In the genomic region with DNA sequence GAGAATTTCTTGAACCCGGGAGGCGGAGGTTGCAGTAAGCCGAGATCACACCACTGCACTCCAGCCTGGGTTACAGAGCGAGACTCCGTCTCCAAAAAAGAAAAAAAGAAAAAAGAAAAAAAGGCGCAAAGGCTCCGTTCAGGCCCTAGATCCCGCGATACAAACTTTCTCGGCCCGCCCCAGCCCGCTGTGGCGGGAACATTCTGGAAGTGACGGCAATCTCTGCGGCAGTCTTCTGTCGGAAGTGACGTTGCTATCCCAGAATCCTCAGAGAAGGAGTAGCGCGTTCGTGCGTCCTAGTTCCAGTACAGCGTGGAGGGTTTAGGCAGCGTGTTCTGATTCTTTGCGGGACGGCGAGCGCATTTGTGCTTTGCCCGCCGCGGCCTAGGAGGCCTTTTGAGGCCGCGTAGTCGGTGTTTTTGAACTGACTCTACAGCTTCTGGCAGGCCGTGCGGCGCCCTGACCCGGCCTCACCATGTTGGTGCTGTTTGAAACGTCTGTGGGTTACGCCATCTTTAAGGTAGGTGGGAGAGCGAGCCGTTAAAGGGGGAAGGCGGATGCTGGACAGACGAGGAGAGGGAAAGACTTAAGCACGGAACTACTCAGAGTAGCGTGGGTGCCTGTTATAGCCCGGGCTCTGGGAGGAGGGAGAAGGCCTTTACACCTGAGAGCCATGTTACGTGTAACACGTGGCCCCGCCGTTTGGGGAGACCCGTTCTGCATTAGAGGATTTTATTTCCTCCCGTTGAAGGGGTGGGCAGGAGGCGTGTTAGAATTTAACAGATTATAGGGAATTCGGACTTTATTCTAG, we compare ENCODE assay signal across 1 cellular context.
TF ChIP-seq lines count a peak whose summit lies in the region.

A gene with protein sequence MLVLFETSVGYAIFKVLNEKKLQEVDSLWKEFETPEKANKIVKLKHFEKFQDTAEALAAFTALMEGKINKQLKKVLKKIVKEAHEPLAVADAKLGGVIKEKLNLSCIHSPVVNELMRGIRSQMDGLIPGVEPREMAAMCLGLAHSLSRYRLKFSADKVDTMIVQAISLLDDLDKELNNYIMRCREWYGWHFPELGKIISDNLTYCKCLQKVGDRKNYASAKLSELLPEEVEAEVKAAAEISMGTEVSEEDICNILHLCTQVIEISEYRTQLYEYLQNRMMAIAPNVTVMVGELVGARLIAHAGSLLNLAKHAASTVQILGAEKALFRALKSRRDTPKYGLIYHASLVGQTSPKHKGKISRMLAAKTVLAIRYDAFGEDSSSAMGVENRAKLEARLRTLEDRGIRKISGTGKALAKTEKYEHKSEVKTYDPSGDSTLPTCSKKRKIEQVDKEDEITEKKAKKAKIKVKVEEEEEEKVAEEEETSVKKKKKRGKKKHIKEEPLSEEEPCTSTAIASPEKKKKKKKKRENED (plus strand): TSS at position 297 of the 811 bp plus-strand sequence. CDS start 179 bp downstream, at position 476.

TF ChIP-seq in K562, 482 proteins besides CTCF, POLR2A, EP300 and RAD21 (continued from another document and continues in another):
- TF ChIP-seq, protein P1, sequence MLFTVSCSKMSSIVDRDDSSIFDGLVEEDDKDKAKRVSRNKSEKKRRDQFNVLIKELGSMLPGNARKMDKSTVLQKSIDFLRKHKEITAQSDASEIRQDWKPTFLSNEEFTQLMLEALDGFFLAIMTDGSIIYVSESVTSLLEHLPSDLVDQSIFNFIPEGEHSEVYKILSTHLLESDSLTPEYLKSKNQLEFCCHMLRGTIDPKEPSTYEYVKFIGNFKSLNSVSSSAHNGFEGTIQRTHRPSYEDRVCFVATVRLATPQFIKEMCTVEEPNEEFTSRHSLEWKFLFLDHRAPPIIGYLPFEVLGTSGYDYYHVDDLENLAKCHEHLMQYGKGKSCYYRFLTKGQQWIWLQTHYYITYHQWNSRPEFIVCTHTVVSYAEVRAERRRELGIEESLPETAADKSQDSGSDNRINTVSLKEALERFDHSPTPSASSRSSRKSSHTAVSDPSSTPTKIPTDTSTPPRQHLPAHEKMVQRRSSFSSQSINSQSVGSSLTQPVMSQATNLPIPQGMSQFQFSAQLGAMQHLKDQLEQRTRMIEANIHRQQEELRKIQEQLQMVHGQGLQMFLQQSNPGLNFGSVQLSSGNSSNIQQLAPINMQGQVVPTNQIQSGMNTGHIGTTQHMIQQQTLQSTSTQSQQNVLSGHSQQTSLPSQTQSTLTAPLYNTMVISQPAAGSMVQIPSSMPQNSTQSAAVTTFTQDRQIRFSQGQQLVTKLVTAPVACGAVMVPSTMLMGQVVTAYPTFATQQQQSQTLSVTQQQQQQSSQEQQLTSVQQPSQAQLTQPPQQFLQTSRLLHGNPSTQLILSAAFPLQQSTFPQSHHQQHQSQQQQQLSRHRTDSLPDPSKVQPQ (CRISPR knock-in tag; IDR thresholded peaks at IDR 0.05; ENCODE audit: borderline replicate concordance): no peak
- TF ChIP-seq FOXP1 (CRISPR knock-in tag; IDR thresholded peaks at IDR 0.05) (peak; percentile 70; the same call in 1 of the 2 replicates), ILK (tag; IDR thresholded peaks at IDR 0.05; ENCODE audit: borderline replicate concordance, low read depth) (no peak), RUNX1 (IDR thresholded peaks at IDR 0.05; ENCODE audit: low read depth) (0 out of 2 replicates have a peak, but pooled peaks have one; percentile 39), GATA2 (CRISPR knock-in tag; IDR thresholded peaks at IDR 0.05) (0 out of 2 replicates have a peak, but pooled peaks have one; percentile 21), GTF2E2 (tag; IDR thresholded peaks at IDR 0.05) (peak; percentile 46; the same call in 1 of the 2 replicates), GABPB2 (CRISPR knock-in tag; conservative IDR thresholded peaks at IDR 0.05) (no peak), THRAP3 (IDR thresholded peaks at IDR 0.05; ENCODE audit: borderline replicate concordance) (no peak), SMAD2 (IDR thresholded peaks at IDR 0.05; ENCODE audit: low read depth, low read length) (no peak), GTF2B (IDR thresholded peaks at IDR 0.05; ENCODE audit: extremely low read depth, insufficient read length) (peak; percentile 79), ZNF224 (CRISPR knock-in tag; IDR thresholded peaks at IDR 0.05) (no peak), XRCC5 (IDR thresholded peaks at IDR 0.05; ENCODE audit: low read depth, low read length) (0 out of 2 replicates have a peak, but pooled peaks have one; percentile 22), ZNF232 (CRISPR knock-in tag; IDR thresholded peaks at IDR 0.05) (peak; percentile 75; the same call in 1 of the 2 replicates), HCFC1 (IDR thresholded peaks at IDR 0.05; ENCODE audit: low read depth, low read length) (peak; percentile 64), HDAC2 (IDR thresholded peaks at IDR 0.05) (peak; percentile 79), RFX1 (IDR thresholded peaks at IDR 0.05) (no peak), CEBPG (CRISPR knock-in tag; IDR thresholded peaks at IDR 0.05) (peak; percentile 49; the same call in 1 of the 2 replicates), CEBPG (tag; conservative IDR thresholded peaks at IDR 0.05 in 1 of 2, IDR thresholded peaks at IDR 0.05 in 1 of 2) (peak in 1 of 2 experiments; percentile 65; a peak in 2 of 4 replicates), CBX1 (IDR thresholded peaks at IDR 0.05; ENCODE audit: low read depth) (no peak; the same call in 1 of the 2 replicates), SMARCC2 (IDR thresholded peaks at IDR 0.05; ENCODE audit: low read depth) (no peak), ESRRA (IDR thresholded peaks at IDR 0.05; ENCODE audit: borderline replicate concordance, low read depth) (no peak), BRF2 (IDR thresholded peaks at IDR 0.05; ENCODE audit: borderline replicate concordance, insufficient read depth, insufficient read length) (no peak), CBX5 (IDR thresholded peaks at IDR 0.05; ENCODE audit: borderline replicate concordance, low read depth) (no peak), ZBTB12 (CRISPR knock-in tag; IDR thresholded peaks at IDR 0.05) (peak; percentile 83)
- TF ChIP-seq, protein P2, sequence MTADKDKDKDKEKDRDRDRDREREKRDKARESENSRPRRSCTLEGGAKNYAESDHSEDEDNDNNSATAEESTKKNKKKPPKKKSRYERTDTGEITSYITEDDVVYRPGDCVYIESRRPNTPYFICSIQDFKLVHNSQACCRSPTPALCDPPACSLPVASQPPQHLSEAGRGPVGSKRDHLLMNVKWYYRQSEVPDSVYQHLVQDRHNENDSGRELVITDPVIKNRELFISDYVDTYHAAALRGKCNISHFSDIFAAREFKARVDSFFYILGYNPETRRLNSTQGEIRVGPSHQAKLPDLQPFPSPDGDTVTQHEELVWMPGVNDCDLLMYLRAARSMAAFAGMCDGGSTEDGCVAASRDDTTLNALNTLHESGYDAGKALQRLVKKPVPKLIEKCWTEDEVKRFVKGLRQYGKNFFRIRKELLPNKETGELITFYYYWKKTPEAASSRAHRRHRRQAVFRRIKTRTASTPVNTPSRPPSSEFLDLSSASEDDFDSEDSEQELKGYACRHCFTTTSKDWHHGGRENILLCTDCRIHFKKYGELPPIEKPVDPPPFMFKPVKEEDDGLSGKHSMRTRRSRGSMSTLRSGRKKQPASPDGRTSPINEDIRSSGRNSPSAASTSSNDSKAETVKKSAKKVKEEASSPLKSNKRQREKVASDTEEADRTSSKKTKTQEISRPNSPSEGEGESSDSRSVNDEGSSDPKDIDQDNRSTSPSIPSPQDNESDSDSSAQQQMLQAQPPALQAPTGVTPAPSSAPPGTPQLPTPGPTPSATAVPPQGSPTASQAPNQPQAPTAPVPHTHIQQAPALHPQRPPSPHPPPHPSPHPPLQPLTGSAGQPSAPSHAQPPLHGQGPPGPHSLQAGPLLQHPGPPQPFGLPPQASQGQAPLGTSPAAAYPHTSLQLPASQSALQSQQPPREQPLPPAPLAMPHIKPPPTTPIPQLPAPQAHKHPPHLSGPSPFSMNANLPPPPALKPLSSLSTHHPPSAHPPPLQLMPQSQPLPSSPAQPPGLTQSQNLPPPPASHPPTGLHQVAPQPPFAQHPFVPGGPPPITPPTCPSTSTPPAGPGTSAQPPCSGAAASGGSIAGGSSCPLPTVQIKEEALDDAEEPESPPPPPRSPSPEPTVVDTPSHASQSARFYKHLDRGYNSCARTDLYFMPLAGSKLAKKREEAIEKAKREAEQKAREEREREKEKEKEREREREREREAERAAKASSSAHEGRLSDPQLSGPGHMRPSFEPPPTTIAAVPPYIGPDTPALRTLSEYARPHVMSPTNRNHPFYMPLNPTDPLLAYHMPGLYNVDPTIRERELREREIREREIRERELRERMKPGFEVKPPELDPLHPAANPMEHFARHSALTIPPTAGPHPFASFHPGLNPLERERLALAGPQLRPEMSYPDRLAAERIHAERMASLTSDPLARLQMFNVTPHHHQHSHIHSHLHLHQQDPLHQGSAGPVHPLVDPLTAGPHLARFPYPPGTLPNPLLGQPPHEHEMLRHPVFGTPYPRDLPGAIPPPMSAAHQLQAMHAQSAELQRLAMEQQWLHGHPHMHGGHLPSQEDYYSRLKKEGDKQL (CRISPR knock-in tag; IDR thresholded peaks at IDR 0.05; ENCODE audit: borderline replicate concordance): no peak
- TF ChIP-seq, protein P3, sequence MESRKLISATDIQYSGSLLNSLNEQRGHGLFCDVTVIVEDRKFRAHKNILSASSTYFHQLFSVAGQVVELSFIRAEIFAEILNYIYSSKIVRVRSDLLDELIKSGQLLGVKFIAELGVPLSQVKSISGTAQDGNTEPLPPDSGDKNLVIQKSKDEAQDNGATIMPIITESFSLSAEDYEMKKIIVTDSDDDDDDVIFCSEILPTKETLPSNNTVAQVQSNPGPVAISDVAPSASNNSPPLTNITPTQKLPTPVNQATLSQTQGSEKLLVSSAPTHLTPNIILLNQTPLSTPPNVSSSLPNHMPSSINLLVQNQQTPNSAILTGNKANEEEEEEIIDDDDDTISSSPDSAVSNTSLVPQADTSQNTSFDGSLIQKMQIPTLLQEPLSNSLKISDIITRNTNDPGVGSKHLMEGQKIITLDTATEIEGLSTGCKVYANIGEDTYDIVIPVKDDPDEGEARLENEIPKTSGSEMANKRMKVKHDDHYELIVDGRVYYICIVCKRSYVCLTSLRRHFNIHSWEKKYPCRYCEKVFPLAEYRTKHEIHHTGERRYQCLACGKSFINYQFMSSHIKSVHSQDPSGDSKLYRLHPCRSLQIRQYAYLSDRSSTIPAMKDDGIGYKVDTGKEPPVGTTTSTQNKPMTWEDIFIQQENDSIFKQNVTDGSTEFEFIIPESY (CRISPR knock-in tag; IDR thresholded peaks at IDR 0.05): peak; percentile 24; the same call in 1 of the 2 replicates
